ENCODE assay signal across 22 cellular contexts in the genomic region with DNA sequence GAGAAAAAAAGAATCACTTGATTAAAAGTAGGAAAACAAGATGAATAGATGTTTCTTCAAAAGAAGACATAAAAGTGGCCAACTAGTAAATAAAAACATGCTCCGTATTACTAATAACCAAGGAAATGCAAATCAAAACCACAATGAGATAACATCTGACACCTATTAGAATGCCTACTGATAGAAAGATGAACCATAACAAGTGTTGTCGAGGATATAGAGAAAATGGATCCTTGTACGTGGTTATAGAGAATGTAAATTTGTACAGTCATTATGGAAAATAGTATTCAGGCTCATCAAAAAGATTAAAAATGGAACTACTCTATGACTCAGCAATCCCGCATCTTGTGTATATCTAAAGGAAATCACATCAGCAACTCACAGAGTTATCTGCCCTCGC.
DNase-seq lines count a peak whose midpoint lies in the region; ATAC-seq, FAIRE-seq and TF ChIP-seq lines count a peak whose summit lies in the region.
"Had no signal": no experiment of that assay in that cellular context is flagged by ENCODE, and none has a peak within 500 bp of the region (broad histone marks: within the 10 kb centered on the region; RNA-seq: fewer than 3 reads in every experiment).

No MANE protein-coding gene starts in this region.

- H4K8ac ChIP-seq in IMR-90 (ENCODE audit: low read depth in 2 of 2, low read length in 2 of 2): no peak overlapping the region

- TF ChIP-seq RAD21 in IMR-90 (IDR thresholded peaks at IDR 0.05; ENCODE audit: low read length): no peak

- no peak overlapping the region for H3K23ac ChIP-seq in IMR-90 (ENCODE audit: low read depth, low read length)

- H3K9me3 ChIP-seq in IMR-90 (ENCODE audit: control insufficient read depth, insufficient read depth, low read length): no peaks in the 10 kb centered on the region
- H3K9me3 ChIP-seq: BE2C had no signal

- CTCF ChIA-PET in IMR-90 (lab: Yijun Ruan, JAX): no interaction called here
- CTCF ChIA-PET in activated CD4-positive, alpha-beta T cell treated with anti-CD3 and anti-CD28 coated beads, Interleukin-2, amount 10 ng/mL, durations not matched to agents 7 days and 5 days (lab: Charles Lee): no interaction called here

- WGBS in IMR-90 (ENCODE audit: extremely low coverage in 2 of 2, insufficient read length in 1 of 2), 2 experiments: no CpG with 5 or more reads among the region's 5 CpGs

- no peak for TF ChIP-seq POLR2A in H54 (IDR thresholded peaks at IDR 0.05; ENCODE audit: low read depth, low read length)
- no peak for TF ChIP-seq POLR2A in IMR-90 (IDR thresholded peaks at IDR 0.05; ENCODE audit: low read depth, low read length)

- H2BK20ac ChIP-seq in IMR-90 (ENCODE audit: low read depth, low read length): no peak overlapping the region

- no peak overlapping the region for H2BK5ac ChIP-seq in IMR-90 (ENCODE audit: low read depth, low read length, poor library complexity, severe bottlenecking)

- H2AK9ac ChIP-seq in IMR-90 (replicated peaks; ENCODE audit: low read depth, low read length, poor library complexity): no peak overlapping the region

- no peaks in the 10 kb centered on the region for H3K9me1 ChIP-seq in IMR-90 (ENCODE audit: insufficient read depth, low read length)

- no peak overlapping the region for H2BK120ac ChIP-seq in IMR-90 (ENCODE audit: low read depth, low read length)

- FAIRE-seq in H54 (lab: Jason Lieb, UNC): peak; percentile 90
- FAIRE-seq: A204.1, G401.6, GM12891, GM19239 had no signal

- H4K20me1 ChIP-seq in IMR-90 (ENCODE audit: insufficient read depth, low read length): no peaks in the 10 kb centered on the region
- H4K20me1 ChIP-seq: BLaER1 had no signal

- dilution Hi-C loops in IMR-90 (cut with HindIII; ENCODE audit: low sequenced_read_pairs, unreplicated experiment): no loop called here

- H3K4me2 ChIP-seq in IMR-90 (ENCODE audit: low read depth, low read length): no peak overlapping the region
- H3K4me2 ChIP-seq: BLaER1 had no signal

- no peak overlapping the region for H4K91ac ChIP-seq in IMR-90 (ENCODE audit: insufficient read depth, low read depth, low read length)

- DNase-seq in H54 (ENCODE audit: insufficient read length, low spot score) (no peak), IMR-90 (no peak), dedifferentiated amniotic fluid mesenchymal stem cell (ENCODE audit: extremely low spot score) (peak; percentile 6)
- no peak for DNase-seq in activated CD4-positive, alpha-beta T cell treated with anti-CD3 and anti-CD28 coated beads, Interleukin-2, amount 10 ng/mL, durations not matched to agents 7 days and 5 days
- DNase-seq: 8988T; ACHN; BE2C; C1 segment of cervical spinal cord; CD4-positive, alpha-beta memory T cell; CD4-positive, CD25-positive, alpha-beta regulatory T cell; CD8-positive, alpha-beta memory T cell; COR-L47; DMS79 treated with DMSO at 0.1 percent for 48 hours; GF-D8 had no signal

- in situ Hi-C loops in IMR-90 (cut with MboI; ENCODE audit: low sequenced_read_pairs): no loop called here

- no peak overlapping the region for H4K5ac ChIP-seq in IMR-90 (ENCODE audit: low read depth, low read length)

- no peak overlapping the region for H3K18ac ChIP-seq in IMR-90 (ENCODE audit: low read depth, low read length)

- no peak overlapping the region for H3K27ac Mint-ChIP-seq in activated CD4-positive, alpha-beta T cell treated with anti-CD3 and anti-CD28 coated beads, Interleukin-2, amount 10 ng/mL, durations not matched to agents 7 days and 5 days
- H3K27ac Mint-ChIP-seq: CD14-positive monocyte; CD4-positive, alpha-beta memory T cell; CD4-positive, CD25-positive, alpha-beta regulatory T cell; CD8-positive, alpha-beta memory T cell had no signal

- no peak for TF ChIP-seq CTCF in IMR-90 (conservative IDR thresholded peaks at IDR 0.05; ENCODE audit: low read depth, low read length)

- ATAC-seq in IMR-90 (ENCODE audit: low read depth): no peak
- no peak for ATAC-seq in GM21423 (IDR thresholded peaks at IDR 0.05; ENCODE audit: unreplicated experiment)
- ATAC-seq in HG02973 (IDR thresholded peaks at IDR 0.05; ENCODE audit: unreplicated experiment): no peak

- H3K4me1 Mint-ChIP-seq in activated CD4-positive, alpha-beta T cell treated with anti-CD3 and anti-CD28 coated beads, Interleukin-2, amount 10 ng/mL, durations not matched to agents 7 days and 5 days: no peaks in the 10 kb centered on the region
- H3K4me1 Mint-ChIP-seq: CD14-positive monocyte; CD4-positive, alpha-beta memory T cell; CD4-positive, CD25-positive, alpha-beta regulatory T cell; CD8-positive, alpha-beta memory T cell had no signal

- H3K36me3 Mint-ChIP-seq in activated CD4-positive, alpha-beta T cell treated with anti-CD3 and anti-CD28 coated beads, Interleukin-2, amount 10 ng/mL, durations not matched to agents 7 days and 5 days (ENCODE audit: low read depth): no peaks in the 10 kb centered on the region
- H3K36me3 Mint-ChIP-seq: CD14-positive monocyte; CD4-positive, alpha-beta memory T cell; CD4-positive, CD25-positive, alpha-beta regulatory T cell; CD8-positive, alpha-beta memory T cell had no signal

- intact Hi-C loops in IMR-90 (cut with micrococcal nuclease): no loop called here

- H3K56ac ChIP-seq in IMR-90 (ENCODE audit: extremely low read depth, insufficient read depth, low read length): no peak overlapping the region

- no peak overlapping the region for H2AK5ac ChIP-seq in IMR-90 (ENCODE audit: low read depth, low read length)

- H3K9me3 Mint-ChIP-seq in activated CD4-positive, alpha-beta T cell treated with anti-CD3 and anti-CD28 coated beads, Interleukin-2, amount 10 ng/mL, durations not matched to agents 7 days and 5 days: no peaks in the 10 kb centered on the region

- H3K27me3 Mint-ChIP-seq in activated CD4-positive, alpha-beta T cell treated with anti-CD3 and anti-CD28 coated beads, Interleukin-2, amount 10 ng/mL, durations not matched to agents 7 days and 5 days: no peaks in the 10 kb centered on the region
- H3K27me3 Mint-ChIP-seq: CD4-positive, alpha-beta memory T cell; CD4-positive, CD25-positive, alpha-beta regulatory T cell; CD8-positive, alpha-beta memory T cell had no signal

- H3K4me1 ChIP-seq in IMR-90 (ENCODE audit: control insufficient read depth, insufficient read depth, low read length): no peaks in the 10 kb centered on the region
- H3K4me1 ChIP-seq: BE2C, BLaER1 had no signal

- H3K4ac ChIP-seq in IMR-90 (ENCODE audit: low read depth, low read length): no peak overlapping the region

- no peak overlapping the region for H3K14ac ChIP-seq in IMR-90 (replicated peaks; ENCODE audit: low read depth, low read length)

- H3K4me3 ChIP-seq in IMR-90 (ENCODE audit: insufficient read depth, low read depth, low read length): no peak overlapping the region
- H3K4me3 ChIP-seq: BLaER1 had no signal

- no peak overlapping the region for H2AFZ ChIP-seq in IMR-90 (replicated peaks; ENCODE audit: low read length, poor library complexity)

- H3K27me3 ChIP-seq in IMR-90 (ENCODE audit: control insufficient read depth, insufficient read depth, low read length): no peaks in the 10 kb centered on the region
- H3K27me3 ChIP-seq: BE2C, BLaER1 had no signal

- H3K9ac ChIP-seq in IMR-90 (ENCODE audit: low read depth, low read length): no peak overlapping the region
- H3K9ac ChIP-seq: BLaER1 had no signal

- H3K79me1 ChIP-seq in IMR-90 (ENCODE audit: low read depth in 1 of 2, low read length in 2 of 2): no peaks in the 10 kb centered on the region

- no peak overlapping the region for H3K27ac ChIP-seq in IMR-90 (ENCODE audit: insufficient read depth, low read length)
- H3K27ac ChIP-seq: BLaER1 had no signal

- H2BK15ac ChIP-seq in IMR-90 (ENCODE audit: low read depth, low read length): no peak overlapping the region

- no TSS peak for BruUV-seq in IMR-90 (replicated peaks; lab: Mats Ljungman, UMichigan)

- POLR2A ChIA-PET in IMR-90 (lab: Charles Lee; ENCODE audit: unreplicated experiment): no interaction called here
- POLR2A ChIA-PET in activated CD4-positive, alpha-beta T cell treated with anti-CD3 and anti-CD28 coated beads, Interleukin-2, amount 10 ng/mL, durations not matched to agents 7 days and 5 days (lab: Charles Lee): no interaction called here

- no peaks in the 10 kb centered on the region for H3K36me3 ChIP-seq in IMR-90 (ENCODE audit: control insufficient read depth, insufficient read depth, low read length)
- H3K36me3 ChIP-seq: BE2C, BLaER1 had no signal

- H3K4me3 Mint-ChIP-seq in activated CD4-positive, alpha-beta T cell treated with anti-CD3 and anti-CD28 coated beads, Interleukin-2, amount 10 ng/mL, durations not matched to agents 7 days and 5 days: no peak overlapping the region
- H3K4me3 Mint-ChIP-seq: CD14-positive monocyte; CD4-positive, alpha-beta memory T cell; CD4-positive, CD25-positive, alpha-beta regulatory T cell; CD8-positive, alpha-beta memory T cell had no signal

TF ChIP-seq in IMR-90, 13 proteins besides CTCF, POLR2A, EP300 and RAD21:
- no peak for TF ChIP-seq USF2 (IDR thresholded peaks at IDR 0.05; ENCODE audit: low read depth, low read length)
- TF ChIP-seq NFE2L2 (IDR thresholded peaks at IDR 0.05; ENCODE audit: low read depth, low read length): peak; percentile 26; the same call in 1 of the 2 replicates
TF ChIP-seq in IMR-90: peak in this region for 1.
